ENCODE assay signal across 17 cellular contexts in genomic region chr11:79329561-79329960, GRCh38.
"Had no signal": no experiment of that assay in that cellular context is flagged by ENCODE, and none has a peak within 500 bp of the region (broad histone marks: within the 10 kb centered on the region; RNA-seq: fewer than 3 reads in every experiment).

No MANE protein-coding gene starts in this region.

- H3K4me3 Mint-ChIP-seq: IgD-negative memory B cell had no signal

- H3K36me3 Mint-ChIP-seq: IgD-negative memory B cell had no signal

- H3K9ac ChIP-seq: KMS-11 had no signal

- H3K4me3 ChIP-seq: K562 had no signal

- H3K27ac ChIP-seq: HL-60, KMS-11, RWPE1 had no signal

- DNase-seq: Kasumi-1, MM.1S, NCI-H1436 treated with DMSO at 0.1 percent for 48 hours, NCI-H1694, NCI-H2029 treated with DMSO at 0.1 percent for 48 hours, NCI-H2171 treated with DMSO at 0.1 percent for 48 hours, NCI-H446 treated with DMSO at 0.1 percent for 48 hours, NCI-H510A treated with DMSO at 0.1 percent for 48 hours, NCI-H526, NCI-H748 treated with DMSO at 0.1 percent for 48 hours, PC-3, SHP77 had no signal

- H3K27ac Mint-ChIP-seq: IgD-negative memory B cell had no signal

- H3K4me2 ChIP-seq: KMS-11 had no signal

- H3K9me3 Mint-ChIP-seq: IgD-negative memory B cell had no signal

- H3K4me1 Mint-ChIP-seq: IgD-negative memory B cell had no signal
